ENCODE assay signal across 10 cellular contexts in genomic region chrY:12905910-12906309, GRCh38. TPM values are rescaled to one million over a fixed set of nuclear protein-coding genes. Genes with fewer than 3 reads are reported as not detected.
DNase-seq lines count a peak whose midpoint lies in the region; ATAC-seq and TF ChIP-seq lines count a peak whose summit lies in the region.
"Had no signal": no experiment of that assay in that cellular context is flagged by ENCODE, and none has a peak within 500 bp of the region (broad histone marks: within the 10 kb centered on the region; RNA-seq: fewer than 3 reads in every experiment).

No MANE protein-coding gene starts in this region.

- peaks cover 26% of the 10 kb centered on the region for H3K4me1 Mint-ChIP-seq in activated CD4-positive, alpha-beta T cell treated with anti-CD3 and anti-CD28 coated beads, Interleukin-2, amount 10 ng/mL, durations not matched to agents 7 days and 5 days
- H3K4me1 Mint-ChIP-seq: nephron had no signal

- DNase-seq in activated CD4-positive, alpha-beta T cell treated with anti-CD3 and anti-CD28 coated beads, Interleukin-2, amount 10 ng/mL, durations not matched to agents 7 days and 5 days: peak; percentile 7
- DNase-seq in activated CD4-positive, alpha-beta T cell treated with anti-CD3 and anti-CD28 coated beads for 4 hours: no peak
- DNase-seq in epithelial cell of prostate (ENCODE audit: low read depth, low spot score) (no peak), HuH-7 (ENCODE audit: low spot score) (no peak)
- DNase-seq: NCI-H345 had no signal

- H3K36me3 Mint-ChIP-seq in activated CD4-positive, alpha-beta T cell treated with anti-CD3 and anti-CD28 coated beads, Interleukin-2, amount 10 ng/mL, durations not matched to agents 7 days and 5 days (ENCODE audit: low read depth): peaks cover 23% of the 10 kb centered on the region

- POLR2A ChIA-PET in activated CD4-positive, alpha-beta T cell treated with anti-CD3 and anti-CD28 coated beads, Interleukin-2, amount 10 ng/mL, durations not matched to agents 7 days and 5 days (lab: Charles Lee): no interaction called here

- peaks cover 52% of the 10 kb centered on the region for H3K79me2 ChIP-seq in OCI-LY1 (ENCODE audit: insufficient read depth, low read length)

- H3K27ac ChIP-seq in OCI-LY1 (ENCODE audit: low read depth, low read length, poor library complexity, severe bottlenecking) (peak overlapping the region; percentile 95), epithelial cell of prostate (peak overlapping the region; percentile 80), skin epidermis (peak overlapping the region in 10 of 21 experiments; percentile 77 to 93 (median 88))

- CTCF ChIA-PET in activated CD4-positive, alpha-beta T cell treated with anti-CD3 and anti-CD28 coated beads, Interleukin-2, amount 10 ng/mL, durations not matched to agents 7 days and 5 days (lab: Charles Lee): no interaction called here

- H3K27ac Mint-ChIP-seq in activated CD4-positive, alpha-beta T cell treated with anti-CD3 and anti-CD28 coated beads, Interleukin-2, amount 10 ng/mL, durations not matched to agents 7 days and 5 days: peak overlapping the region; percentile 99
- H3K27ac Mint-ChIP-seq: nephron had no signal

- peaks cover 35% of the 10 kb centered on the region for H3K36me3 ChIP-seq in OCI-LY1 (ENCODE audit: insufficient read depth, low read length)

- no peaks in the 10 kb centered on the region for H3K9me3 Mint-ChIP-seq in activated CD4-positive, alpha-beta T cell treated with anti-CD3 and anti-CD28 coated beads, Interleukin-2, amount 10 ng/mL, durations not matched to agents 7 days and 5 days
- H3K9me3 Mint-ChIP-seq: nephron had no signal

- H3K4me2 ChIP-seq in OCI-LY1 (ENCODE audit: low read length): peak overlapping the region; percentile 78

- ATAC-seq in HG02678 (IDR thresholded peaks at IDR 0.05; ENCODE audit: unreplicated experiment): no peak
- ATAC-seq in GM19467 (IDR thresholded peaks at IDR 0.05; ENCODE audit: unreplicated experiment): no peak

- peak overlapping the region; percentile 99 for H3K4me3 Mint-ChIP-seq in activated CD4-positive, alpha-beta T cell treated with anti-CD3 and anti-CD28 coated beads, Interleukin-2, amount 10 ng/mL, durations not matched to agents 7 days and 5 days
- H3K4me3 Mint-ChIP-seq: nephron had no signal

- H3K4me3 ChIP-seq in OCI-LY1 (ENCODE audit: low read depth, low read length, poor library complexity, severe bottlenecking) (peak overlapping the region; percentile 100), skin epidermis (peak overlapping the region in 6 of 7 experiments; percentile 43 to 72 (median 58))

- no peak overlapping the region for H2AFZ ChIP-seq in OCI-LY1 (ENCODE audit: low read length)

- H3K9me2 ChIP-seq in OCI-LY1 (ENCODE audit: low read depth, low read length): no peaks in the 10 kb centered on the region

- no peaks in the 10 kb centered on the region for H3K27me3 Mint-ChIP-seq in activated CD4-positive, alpha-beta T cell treated with anti-CD3 and anti-CD28 coated beads, Interleukin-2, amount 10 ng/mL, durations not matched to agents 7 days and 5 days

- no peaks in the 10 kb centered on the region for H3F3A ChIP-seq in OCI-LY1 (ENCODE audit: insufficient read depth, low read length)

- H3K27me3 ChIP-seq in OCI-LY1 (ENCODE audit: insufficient read depth, low read length): no peaks in the 10 kb centered on the region

- no peak for TF ChIP-seq CTCF in OCI-LY1 (IDR thresholded peaks at IDR 0.05; ENCODE audit: low read length)

- H3K9ac ChIP-seq in OCI-LY1 (ENCODE audit: low read length): peak overlapping the region; percentile 99

- peaks cover 19% of the 10 kb centered on the region for H3K4me1 ChIP-seq in OCI-LY1 (ENCODE audit: insufficient read depth, low read length, severe bottlenecking)

- H3K9me3 ChIP-seq in OCI-LY1 (ENCODE audit: low read length): no peaks in the 10 kb centered on the region

- H4K20me1 ChIP-seq in OCI-LY1 (ENCODE audit: insufficient read depth, low read length): no peaks in the 10 kb centered on the region

RNA-seq across cellular contexts. Expression of gene DDX3Y, which starts 1.2 kb away (rescaled TPM):
- 10 to 100 TPM; 66.8 to 68.1 TPM for total RNA-seq in activated CD4-positive, alpha-beta T cell treated with anti-CD3 and anti-CD28 coated beads, Interleukin-2, amount 10 ng/mL, durations not matched to agents 7 days and 5 days
